Comparison of ENCODE assay signal across 33 cellular contexts in the genomic region with DNA sequence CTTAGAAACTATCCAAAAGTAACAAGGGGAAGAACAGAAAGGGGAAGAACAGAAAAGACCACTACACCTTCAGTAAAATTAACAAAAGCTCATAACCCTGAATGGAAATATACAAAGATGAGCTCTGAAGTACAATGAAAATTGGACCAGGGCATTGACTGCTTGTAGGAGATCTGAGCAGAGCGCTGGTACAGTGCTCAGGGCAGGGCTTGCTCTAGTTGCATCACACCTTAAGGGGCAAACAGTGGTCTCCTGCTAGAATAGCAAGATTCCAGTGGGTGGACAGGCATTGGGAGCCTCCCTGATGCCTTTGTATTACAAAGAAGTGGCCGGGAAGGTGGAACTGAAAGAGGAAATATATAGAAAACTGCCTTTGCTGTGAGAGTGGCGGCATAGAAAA.
"Had no signal": no experiment of that assay in that cellular context is flagged by ENCODE, and none has a peak within 500 bp of the region (broad histone marks: within the 10 kb centered on the region; RNA-seq: fewer than 3 reads in every experiment).

No MANE protein-coding gene starts in this region.

- FAIRE-seq: endometrium, endothelial cell of umbilical vein, TTC549 had no signal

- H3K27ac ChIP-seq: ascending aorta, breast epithelium, cardiac muscle cell, colonic mucosa, epithelial cell of prostate, esophagus squamous epithelium, gastroesophageal sphincter, heart right ventricle, hepatocyte, VCaP had no signal

- H3K4me1 ChIP-seq: ascending aorta, breast epithelium, colonic mucosa, esophagus squamous epithelium, gastroesophageal sphincter, heart right ventricle had no signal

- H3K4me3 Mint-ChIP-seq: activated CD4-positive, alpha-beta memory T cell treated with anti-CD3 and anti-CD28 coated beads, Interleukin-2, amount 10 ng/mL, durations not matched to agents 7 days and 5 days; activated CD4-positive, alpha-beta T cell treated with anti-CD3 and anti-CD28 coated beads, Interleukin-2, amount 10 ng/mL, durations not matched to agents 7 days and 5 days; activated naive CD4-positive, alpha-beta T cell treated with anti-CD3 and anti-CD28 coated beads, Interleukin-2, amount 10 ng/mL, durations not matched to agents 7 days and 5 days; activated naive CD8-positive, alpha-beta T cell treated with anti-CD3 and anti-CD28 coated beads, Interleukin-2, amount 10 ng/mL, durations not matched to agents 7 days and 5 days; activated T-cell treated with anti-CD3 and anti-CD28 coated beads, Interleukin-2, amount 50 U/mL, for 24 hours; activated T-cell treated with anti-CD3 and anti-CD28 coated beads, Interleukin-2, amount 50 U/mL, for 72 hours; brain; WTC11 had no signal

- H3K36me3 Mint-ChIP-seq: activated naive CD4-positive, alpha-beta T cell treated with anti-CD3 and anti-CD28 coated beads, Interleukin-2, amount 10 ng/mL, durations not matched to agents 7 days and 5 days; activated naive CD4-positive, alpha-beta T cell treated with anti-CD3 and anti-CD28 coated beads, Interleukin-2, amount 50 U/mL, for 72 hours; activated naive CD8-positive, alpha-beta T cell treated with anti-CD3 and anti-CD28 coated beads, Interleukin-2, amount 10 ng/mL, durations not matched to agents 7 days and 5 days; brain; WTC11 had no signal

- H3K79me2 ChIP-seq: hepatocyte had no signal

- H3K4me1 Mint-ChIP-seq: activated CD4-positive, alpha-beta memory T cell treated with anti-CD3 and anti-CD28 coated beads, Interleukin-2, amount 10 ng/mL, durations not matched to agents 7 days and 5 days; activated CD4-positive, alpha-beta T cell treated with anti-CD3 and anti-CD28 coated beads, Interleukin-2, amount 10 ng/mL, durations not matched to agents 7 days and 5 days; activated naive CD4-positive, alpha-beta T cell treated with anti-CD3 and anti-CD28 coated beads, Interleukin-2, amount 10 ng/mL, durations not matched to agents 7 days and 5 days; activated naive CD8-positive, alpha-beta T cell treated with anti-CD3 and anti-CD28 coated beads, Interleukin-2, amount 10 ng/mL, durations not matched to agents 7 days and 5 days; brain had no signal

- ATAC-seq: activated naive CD4-positive, alpha-beta T cell treated with anti-CD3 and anti-CD28 coated beads, Interleukin-2, amount 50 U/mL, for 72 hours; activated T-cell treated with anti-CD3 and anti-CD28 coated beads, Interleukin-2, amount 50 U/mL, for 72 hours; gastroesophageal sphincter; heart right ventricle; WTC11 had no signal

- DNase-seq: activated CD4-positive, alpha-beta memory T cell treated with anti-CD3 and anti-CD28 coated beads, Interleukin-2, amount 10 ng/mL, durations not matched to agents 7 days and 5 days; activated CD4-positive, alpha-beta T cell treated with anti-CD3 and anti-CD28 coated beads for 1 hour; activated CD4-positive, alpha-beta T cell treated with anti-CD3 and anti-CD28 coated beads for 4 hours; activated CD4-positive, alpha-beta T cell treated with anti-CD3 and anti-CD28 coated beads, Interleukin-2, amount 10 ng/mL, durations not matched to agents 7 days and 5 days; activated CD4-positive, alpha-beta T cell treated with anti-CD3 and anti-CD28 coated beads, Interleukin-2, amount 50 U/mL, for 4 hours; activated CD8-positive, alpha-beta memory T cell treated with anti-CD3 and anti-CD28 coated beads, Interleukin-2, amount 50 U/mL, for 48 hours; activated gamma-delta T cell; activated naive CD4-positive, alpha-beta T cell; activated naive CD4-positive, alpha-beta T cell treated with anti-CD3 and anti-CD28 coated beads, Interleukin-2, amount 10 ng/mL, durations not matched to agents 7 days and 5 days; activated naive CD8-positive, alpha-beta T cell treated with anti-CD3 and anti-CD28 coated beads, Interleukin-2, amount 10 ng/mL, durations not matched to agents 7 days and 5 days; activated T-cell treated with anti-CD3 and anti-CD28 coated beads for 4 hours; activated T-cell treated with anti-CD3 and anti-CD28 coated beads, Interleukin-2, amount 50 U/mL, for 24 hours; activated T-cell treated with anti-CD3 and anti-CD28 coated beads, Interleukin-2, amount 50 U/mL, for 72 hours; central memory CD4-positive, alpha-beta T cell; cerebellar nuclear complex; colonic mucosa; effector CD8-positive, alpha-beta T cell; esophagus squamous epithelium; foreskin melanocyte; heart right ventricle had no signal

- H3K9me3 ChIP-seq: ascending aorta, breast epithelium, colonic mucosa, esophagus squamous epithelium, gastroesophageal sphincter, heart right ventricle had no signal

- H3K9me3 Mint-ChIP-seq: activated CD4-positive, alpha-beta memory T cell treated with anti-CD3 and anti-CD28 coated beads, Interleukin-2, amount 10 ng/mL, durations not matched to agents 7 days and 5 days; activated CD4-positive, alpha-beta T cell treated with anti-CD3 and anti-CD28 coated beads, Interleukin-2, amount 10 ng/mL, durations not matched to agents 7 days and 5 days; activated naive CD4-positive, alpha-beta T cell treated with anti-CD3 and anti-CD28 coated beads, Interleukin-2, amount 10 ng/mL, durations not matched to agents 7 days and 5 days; activated naive CD4-positive, alpha-beta T cell treated with anti-CD3 and anti-CD28 coated beads, Interleukin-2, amount 50 U/mL, for 72 hours; activated naive CD8-positive, alpha-beta T cell treated with anti-CD3 and anti-CD28 coated beads, Interleukin-2, amount 10 ng/mL, durations not matched to agents 7 days and 5 days; activated T-cell treated with anti-CD3 and anti-CD28 coated beads, Interleukin-2, amount 50 U/mL, for 24 hours; activated T-cell treated with anti-CD3 and anti-CD28 coated beads, Interleukin-2, amount 50 U/mL, for 72 hours; WTC11 had no signal

- H3K4me2 ChIP-seq: hepatocyte had no signal

- H3K36me3 ChIP-seq: ascending aorta, breast epithelium, cardiac muscle cell, colonic mucosa, esophagus squamous epithelium, gastroesophageal sphincter, heart right ventricle had no signal

- H3K27ac Mint-ChIP-seq: activated CD4-positive, alpha-beta memory T cell treated with anti-CD3 and anti-CD28 coated beads, Interleukin-2, amount 10 ng/mL, durations not matched to agents 7 days and 5 days; activated CD4-positive, alpha-beta T cell treated with anti-CD3 and anti-CD28 coated beads, Interleukin-2, amount 10 ng/mL, durations not matched to agents 7 days and 5 days; activated naive CD4-positive, alpha-beta T cell treated with anti-CD3 and anti-CD28 coated beads, Interleukin-2, amount 10 ng/mL, durations not matched to agents 7 days and 5 days; activated naive CD4-positive, alpha-beta T cell treated with anti-CD3 and anti-CD28 coated beads, Interleukin-2, amount 50 U/mL, for 72 hours; activated naive CD8-positive, alpha-beta T cell treated with anti-CD3 and anti-CD28 coated beads, Interleukin-2, amount 10 ng/mL, durations not matched to agents 7 days and 5 days; activated T-cell treated with anti-CD3 and anti-CD28 coated beads, Interleukin-2, amount 50 U/mL, for 24 hours; activated T-cell treated with anti-CD3 and anti-CD28 coated beads, Interleukin-2, amount 50 U/mL, for 72 hours; brain; WTC11 had no signal

- H3K4me3 ChIP-seq: ascending aorta, breast epithelium, cardiac muscle cell, colonic mucosa, esophagus squamous epithelium, gastroesophageal sphincter, heart right ventricle, hepatocyte had no signal

- H2AFZ ChIP-seq: hepatocyte had no signal

- H3K27me3 ChIP-seq: ascending aorta, breast epithelium, cardiac muscle cell, colonic mucosa, esophagus squamous epithelium, gastroesophageal sphincter, heart right ventricle, hepatocyte had no signal
